Comparison of ENCODE assay signal across 16 cellular contexts in the genomic region with DNA sequence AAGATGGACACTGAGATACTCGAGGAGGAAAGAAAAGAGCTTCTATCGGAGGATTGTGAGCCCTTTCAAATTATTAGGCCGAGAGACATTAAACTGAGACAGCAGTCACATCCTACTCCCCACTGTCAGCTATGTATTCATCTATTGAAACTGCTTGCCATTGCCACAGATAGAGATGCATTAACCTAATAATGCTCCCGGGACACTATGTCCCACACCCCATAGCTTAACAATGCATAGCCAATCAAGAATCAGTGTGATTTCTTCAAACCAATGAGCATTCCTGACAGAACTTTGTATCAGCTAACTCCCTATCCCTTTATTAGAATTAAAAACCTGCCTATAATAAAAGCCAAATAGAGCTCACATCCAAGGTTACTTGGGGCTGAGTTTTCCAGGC.
A peak's percentile ranks its signal among the peaks of the same experiment; 100 is the strongest.
DNase-seq lines count a peak whose midpoint lies in the region; ATAC-seq and TF ChIP-seq lines count a peak whose summit lies in the region.
"Had no signal": no experiment of that assay in that cellular context is flagged by ENCODE, and none has a peak within 500 bp of the region (broad histone marks: within the 10 kb centered on the region; RNA-seq: fewer than 3 reads in every experiment).

No MANE protein-coding gene starts in this region.

- ATAC-seq in GM19455 (IDR thresholded peaks at IDR 0.05; ENCODE audit: unreplicated experiment): no peak
- ATAC-seq: GM12878, SK-N-SH treated with all-trans-retinoic acid at 6 μM for 48 hours had no signal

- 40 to 57% methylated on average over 3 to 4 of the region's 4 CpGs for WGBS in endodermal cell (ENCODE audit: insufficient coverage in 1 of 2, insufficient read length in 1 of 2), 2 experiments

- H3K27ac ChIP-seq in HUES48 (ENCODE audit: low read depth, low read length): peak overlapping the region; percentile 43
- H3K27ac ChIP-seq in endodermal cell (ENCODE audit: low read depth, low read length): peak overlapping the region; percentile 66
- H3K27ac ChIP-seq in muscle layer of duodenum (ENCODE audit: low read length): peak overlapping the region; percentile 52
- peak overlapping the region; percentile 20 for H3K27ac ChIP-seq in vagina

- TF ChIP-seq CTCF in endodermal cell (conservative IDR thresholded peaks at IDR 0.05): no peak
- no peak for TF ChIP-seq CTCF in vagina (IDR thresholded peaks at IDR 0.05)

- intact Hi-C loops in vagina (cut with DNase I): no loop called here

- H3K9ac ChIP-seq in HUES48 (ENCODE audit: low read depth, low read length) (no peak overlapping the region), endodermal cell (ENCODE audit: extremely low read depth, low read length, poor library complexity, severe bottlenecking) (no peak overlapping the region)

- H3K9me3 ChIP-seq in HUES48 (ENCODE audit: control insufficient read depth, insufficient read depth, low read length) (no peaks in the 10 kb centered on the region), endodermal cell (ENCODE audit: control insufficient read depth, low read length) (peaks cover 3% of the 10 kb centered on the region), muscle layer of duodenum (ENCODE audit: control insufficient read depth in 1 of 2, low read length in 2 of 2) (no peaks in the 10 kb centered on the region), vagina (no peaks in the 10 kb centered on the region)

- H3K9me3 Mint-ChIP-seq in endodermal cell: peaks cover 4% of the 10 kb centered on the region

- H3K36me3 ChIP-seq in HUES48 (ENCODE audit: control insufficient read depth, insufficient read depth, low read length) (no peaks in the 10 kb centered on the region), endodermal cell (ENCODE audit: control insufficient read depth, insufficient read depth, low read length) (no peaks in the 10 kb centered on the region), muscle layer of duodenum (ENCODE audit: control insufficient read depth in 1 of 2, insufficient read depth in 2 of 2, low read length in 2 of 2) (no peaks in the 10 kb centered on the region), vagina (no peaks in the 10 kb centered on the region)

- H3K4me1 Mint-ChIP-seq in endodermal cell: peaks cover 5% of the 10 kb centered on the region

- H3K27me3 Mint-ChIP-seq in endodermal cell (ENCODE audit: insufficient read depth): no peaks in the 10 kb centered on the region
- H3K27me3 Mint-ChIP-seq: IgD-negative memory B cell had no signal

- TF ChIP-seq POLR2A in vagina (IDR thresholded peaks at IDR 0.05): no peak

- H3K4me1 ChIP-seq in HUES48 (ENCODE audit: control insufficient read depth, insufficient read depth, low read length) (peaks cover 12% of the 10 kb centered on the region; the same call in 1 of the 2 replicates), endodermal cell (ENCODE audit: control insufficient read depth, insufficient read depth, low read length) (no peaks in the 10 kb centered on the region), muscle layer of duodenum (ENCODE audit: control insufficient read depth in 1 of 2, insufficient read depth in 2 of 2, low read length in 2 of 2) (peaks cover 3 to 12% of the 10 kb centered on the region in 2 donors), vagina (no peaks in the 10 kb centered on the region)

- no peaks in the 10 kb centered on the region for H3K36me3 Mint-ChIP-seq in endodermal cell (ENCODE audit: low read depth)
- H3K36me3 Mint-ChIP-seq: IgD-negative memory B cell had no signal

- DNase-seq in endodermal cell: no peak
- no peak for DNase-seq in vagina (ENCODE audit: extremely low spot score in 2 of 2)
- no peak for DNase-seq in hepatic stellate cell (ENCODE audit: low spot score)
- no peak for DNase-seq in midbrain (lab: John Stamatoyannopoulos, UW)
- DNase-seq: GDM1; GOT3; NCI-H187 treated with DMSO at 0.1 percent for 48 hours; NCI-H446; NK-92 treated with Interleukin-12 subunit alpha and Interleukin-12 subunit beta, amount 100 ng/mL, for 24 hours; SHP77 treated with DMSO at 0.1 percent for 48 hours had no signal

- no peak overlapping the region for H3K4me3 Mint-ChIP-seq in endodermal cell
- H3K4me3 Mint-ChIP-seq: IgD-negative memory B cell had no signal

- H3K27ac Mint-ChIP-seq in endodermal cell: no peak overlapping the region
- H3K27ac Mint-ChIP-seq: IgD-negative memory B cell had no signal

- H3K27me3 ChIP-seq in HUES48 (ENCODE audit: control insufficient read depth, insufficient read depth, low read length) (no peaks in the 10 kb centered on the region), endodermal cell (ENCODE audit: control insufficient read depth, insufficient read depth, low read length, poor library complexity, severe bottlenecking) (no peaks in the 10 kb centered on the region), muscle layer of duodenum (ENCODE audit: low read depth, low read length) (no peaks in the 10 kb centered on the region), vagina (no peaks in the 10 kb centered on the region)

- H3K4me3 ChIP-seq in HUES48 (ENCODE audit: low read depth, low read length): no peak overlapping the region
- no peak overlapping the region for H3K4me3 ChIP-seq in endodermal cell (ENCODE audit: low read length)
- no peak overlapping the region for H3K4me3 ChIP-seq in muscle layer of duodenum (ENCODE audit: low read depth in 1 of 2, low read length in 2 of 2)
- H3K4me3 ChIP-seq in vagina: peak overlapping the region in 1 of 2 donors; percentile 30
- H3K4me3 ChIP-seq: GM12878 had no signal
